9 cellular contexts compared by ENCODE assay signal in the genomic region with DNA sequence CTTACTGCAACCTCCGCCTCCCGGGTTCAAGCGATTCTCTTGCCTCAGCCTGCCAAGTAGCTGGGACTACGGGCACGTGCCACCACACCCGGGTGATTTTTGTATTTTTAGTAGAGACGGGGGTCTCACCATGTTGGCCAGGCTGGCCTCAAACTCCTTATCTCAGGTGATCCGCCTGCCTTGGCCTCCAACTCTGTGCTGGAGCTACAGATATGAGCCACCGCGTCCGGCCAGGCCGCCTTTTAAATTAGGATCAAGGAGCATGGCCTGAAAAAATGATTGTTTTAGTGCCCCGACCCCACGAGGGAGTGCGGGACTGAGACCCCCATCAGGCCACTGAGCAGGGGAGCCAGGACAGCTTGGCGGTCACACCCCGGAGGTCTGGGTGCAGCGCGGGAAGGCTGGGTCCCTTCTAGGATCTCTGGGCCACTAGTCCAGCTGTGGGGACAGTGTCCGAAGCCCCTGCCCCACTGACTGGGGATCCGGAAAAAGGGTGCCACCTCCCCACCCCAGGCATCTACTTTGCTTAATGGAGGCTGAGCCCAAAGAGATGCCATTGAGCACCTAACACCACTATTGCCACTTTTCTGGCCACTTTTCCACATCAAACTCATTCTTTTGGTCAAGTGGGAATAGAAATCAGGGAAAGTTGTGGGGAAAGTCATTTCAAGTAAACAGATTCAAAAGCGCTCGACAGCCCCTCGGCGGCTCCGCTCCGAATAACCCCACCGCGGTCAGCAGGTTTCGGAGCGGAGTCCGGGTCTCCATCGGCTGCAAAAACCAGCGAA. TPM values are rescaled to one million over a fixed set of nuclear protein-coding genes. Genes with fewer than 3 reads are reported as not detected.
DNase-seq lines count a peak whose midpoint lies in the region; ATAC-seq and TF ChIP-seq lines count a peak whose summit lies in the region.
"Had no signal": no experiment of that assay in that cellular context is flagged by ENCODE, and none has a peak within 500 bp of the region (broad histone marks: within the 10 kb centered on the region; RNA-seq: fewer than 3 reads in every experiment).

No MANE protein-coding gene starts in this region.

- no peak for ATAC-seq in HG03342 (IDR thresholded peaks at IDR 0.05; ENCODE audit: unreplicated experiment)

- TF ChIP-seq POLR2A in testis (IDR thresholded peaks at IDR 0.05) = no peak

- H3K27ac Mint-ChIP-seq in activated naive CD4-positive, alpha-beta T cell treated with anti-CD3 and anti-CD28 coated beads for 36 hours = peak overlapping the region; percentile 94

- H3K4me2 ChIP-seq in mesenchymal stem cell (ENCODE audit: low read length, poor library complexity, severe bottlenecking) = peak overlapping the region; percentile 83

- no peaks in the 10 kb centered on the region for H3K27me3 Mint-ChIP-seq in activated naive CD4-positive, alpha-beta T cell treated with anti-CD3 and anti-CD28 coated beads for 36 hours (ENCODE audit: low read depth)

- H3K36me3 Mint-ChIP-seq in activated naive CD4-positive, alpha-beta T cell treated with anti-CD3 and anti-CD28 coated beads for 36 hours (ENCODE audit: low read depth) = no peaks in the 10 kb centered on the region

- no peaks in the 10 kb centered on the region for H3K9me3 Mint-ChIP-seq in activated naive CD4-positive, alpha-beta T cell treated with anti-CD3 and anti-CD28 coated beads for 36 hours

- H2BK15ac ChIP-seq in mesenchymal stem cell (ENCODE audit: low read depth, poor library complexity, severe bottlenecking) = no peak overlapping the region

- no peaks in the 10 kb centered on the region for H3K79me1 ChIP-seq in mesenchymal stem cell (replicated peaks; ENCODE audit: low read length, poor library complexity, severe bottlenecking)

- no peak overlapping the region for H2BK5ac ChIP-seq in mesenchymal stem cell (ENCODE audit: low read depth, low read length, poor library complexity, severe bottlenecking)

- no peak overlapping the region for H2BK120ac ChIP-seq in mesenchymal stem cell (ENCODE audit: low read depth, low read length)

- H3K4me3 Mint-ChIP-seq in activated naive CD4-positive, alpha-beta T cell treated with anti-CD3 and anti-CD28 coated beads for 36 hours = peak overlapping the region; percentile 82

- no peak for TF ChIP-seq CTCF in ascending aorta (IDR thresholded peaks at IDR 0.05)
- no peak for TF ChIP-seq CTCF in tibial artery (IDR thresholded peaks at IDR 0.05)
- no peak for TF ChIP-seq CTCF in testis (IDR thresholded peaks at IDR 0.05)

- peaks cover 11% of the 10 kb centered on the region for H3K4me1 Mint-ChIP-seq in activated naive CD4-positive, alpha-beta T cell treated with anti-CD3 and anti-CD28 coated beads for 36 hours (ENCODE audit: low read depth)

- H3K27me3 ChIP-seq in ascending aorta = no peaks in the 10 kb centered on the region
- no peaks in the 10 kb centered on the region for H3K27me3 ChIP-seq in mesenchymal stem cell (ENCODE audit: control insufficient read depth in 1 of 2, insufficient read depth in 1 of 2, low read length in 2 of 2)
- no peaks in the 10 kb centered on the region for H3K27me3 ChIP-seq in tibial artery
- H3K27me3 ChIP-seq in testis = no peaks in the 10 kb centered on the region

- peak overlapping the region; percentile 43 to 59 for H3K4me3 ChIP-seq in ascending aorta
- H3K4me3 ChIP-seq in mesenchymal stem cell (ENCODE audit: insufficient read depth in 1 of 2, low read depth in 1 of 2, low read length in 2 of 2) = peak overlapping the region in 1 of 2 experiments; percentile 76
- peak overlapping the region; percentile 36 to 49 for H3K4me3 ChIP-seq in tibial artery
- H3K4me3 ChIP-seq in testis = peak overlapping the region in 1 of 2 donors; percentile 40
- H3K4me3 ChIP-seq: lung had no signal

- 59% methylated on average over 33 of the region's 34 CpGs for WGBS in mesenchymal stem cell
- WGBS in testis, 2 donors = 42 to 47% methylated on average over 34 of the region's 34 CpGs

- H3K18ac ChIP-seq in mesenchymal stem cell (ENCODE audit: low read depth in 1 of 2, low read length in 2 of 2) = peak overlapping the region in 1 of 2 experiments; percentile 22

- no peak for DNase-seq in activated naive CD4-positive, alpha-beta T cell treated with anti-CD3 and anti-CD28 coated beads for 36 hours
- DNase-seq in activated naive CD4-positive, alpha-beta T cell (lab: John Stamatoyannopoulos, UW) = no peak
- DNase-seq in ascending aorta (ENCODE audit: low spot score in 2 of 2) (no peak), mesenchymal stem cell (no peak), tibial artery (no peak), COR-L47 (lab: John Stamatoyannopoulos, UW) (no peak), testis (no peak)

- peak overlapping the region; percentile 27 for H4K8ac ChIP-seq in mesenchymal stem cell (ENCODE audit: low read length)

- peak overlapping the region; percentile 75 for H3K9ac ChIP-seq in mesenchymal stem cell (ENCODE audit: low read length)

- no peaks in the 10 kb centered on the region for H3K36me3 ChIP-seq in ascending aorta
- H3K36me3 ChIP-seq in mesenchymal stem cell (ENCODE audit: control insufficient read depth in 1 of 2, insufficient read depth in 2 of 2, low read depth in 1 of 2, low read length in 2 of 2) = no peaks in the 10 kb centered on the region
- no peaks in the 10 kb centered on the region for H3K36me3 ChIP-seq in tibial artery
- no peaks in the 10 kb centered on the region for H3K36me3 ChIP-seq in testis (ENCODE audit: low read depth, missing control alignments)

- intact Hi-C loops in activated naive CD4-positive, alpha-beta T cell treated with anti-CD3 and anti-CD28 coated beads for 36 hours (cut with micrococcal nuclease) = loop anchor here (1.0 to 2.0 kb wide), 8 partner anchors 14 to 389 kb away; no protein-coding TSS in a partner anchor
- intact Hi-C loops in ascending aorta (cut with DNase I) = loop anchor here (1.0 to 5.0 kb wide), 4 partner anchors 15 to 311 kb away; partner anchors contain the start of gene DTNB
- intact Hi-C loops in tibial artery (cut with DNase I; ENCODE audit: low total_unique reads) = no loop called here
- intact Hi-C loops in testis (cut with DNase I; ENCODE audit: low total_unique reads) = no loop called here

- H3K4me1 ChIP-seq in ascending aorta (no peaks in the 10 kb centered on the region), mesenchymal stem cell (ENCODE audit: control insufficient read depth, insufficient read depth, low read depth, low read length) (peaks cover 5% of the 10 kb centered on the region), tibial artery (peaks cover 0 to 14% (median 5%) of the 10 kb centered on the region in 4 donors), testis (no peaks in the 10 kb centered on the region)

- no peak overlapping the region for H2AK5ac ChIP-seq in mesenchymal stem cell (ENCODE audit: low read length, severe bottlenecking)

- H2AFZ ChIP-seq in mesenchymal stem cell (ENCODE audit: low read depth, low read length) = no peak overlapping the region

- H3K4ac ChIP-seq in mesenchymal stem cell (ENCODE audit: low read depth in 1 of 2, low read length in 2 of 2) = no peak overlapping the region

- H2BK12ac ChIP-seq in mesenchymal stem cell (ENCODE audit: low read length in 2 of 2) = peak overlapping the region in 1 of 2 experiments; percentile 10

- H3K9me3 ChIP-seq in ascending aorta = no peaks in the 10 kb centered on the region
- no peaks in the 10 kb centered on the region for H3K9me3 ChIP-seq in mesenchymal stem cell (ENCODE audit: control insufficient read depth, low read length)
- no peaks in the 10 kb centered on the region for H3K9me3 ChIP-seq in tibial artery
- H3K9me3 ChIP-seq in testis = no peaks in the 10 kb centered on the region

- H3K23ac ChIP-seq in mesenchymal stem cell (ENCODE audit: low read length in 2 of 2) = no peak overlapping the region

- H3K27ac ChIP-seq in ascending aorta (no peak overlapping the region), mesenchymal stem cell (ENCODE audit: low read length, poor library complexity, severe bottlenecking) (no peak overlapping the region), tibial artery (no peak overlapping the region), testis (no peak overlapping the region)

- H4K91ac ChIP-seq in mesenchymal stem cell (ENCODE audit: low read length) = no peak overlapping the region

- CTCF ChIA-PET in activated naive CD4-positive, alpha-beta T cell treated with anti-CD3 and anti-CD28 coated beads for 36 hours (lab: Charles Lee) = interaction anchor here (0.6 to 3.0 kb wide), 25 partner anchors 9 to 412 kb away, joined by 3 to 54 read pairs (median 6); partner anchors contain the start of gene DNMT3A

- no peak overlapping the region for H3K14ac ChIP-seq in mesenchymal stem cell (ENCODE audit: low read length in 2 of 2)

RNA-seq across cellular contexts. Expression of gene DNMT3A, which starts 19.7 kb away (rescaled TPM):
- 10 to 100 TPM; 53.0 to 53.5 TPM for total RNA-seq in activated naive CD4-positive, alpha-beta T cell treated with anti-CD3 and anti-CD28 coated beads for 36 hours
- total RNA-seq in ascending aorta (33.6 TPM), testis (10 to 100 TPM; 36.3 TPM)
- polyA plus RNA-seq in mesenchymal stem cell (2013, experiment 1 of 2) = 10.8 TPM
- polyA plus RNA-seq in mesenchymal stem cell (2013, experiment 2 of 2) = 10.1 TPM
- polyA plus RNA-seq in testis (ENCODE audit: insufficient read depth, low read depth, low replicate concordance) = 15.5 TPM

Comparison
In these comparisons a context has a peak if more than half of its experiments do, and no peak if none do; other contexts are left out.
1. intact Hi-C loops: an anchor here in activated naive CD4-positive, alpha-beta T cell treated with anti-CD3 and anti-CD28 coated beads for 36 hours (1.0 to 2.0 kb wide) and ascending aorta (1.0 to 5.0 kb wide); none called in tibial artery and testis.